In genomic region chr4:78938868-78939666, GRCh38 we compare ENCODE assay signal across 1 cellular context.
TF ChIP-seq lines count a peak whose summit lies in the region.

Gene PAQR3, minus strand, starts transcription at chr4:78939438. Its CDS starts 214 bp downstream, at chr4:78939224.

TF ChIP-seq in K562, 482 proteins besides CTCF, POLR2A, EP300 and RAD21 (continued from another document and continues in another):
- TF ChIP-seq ZNF609 (CRISPR knock-in tag; IDR thresholded peaks at IDR 0.05; ENCODE audit: borderline replicate concordance) (no peak), NEUROD1 (IDR thresholded peaks at IDR 0.05; ENCODE audit: borderline replicate concordance, low read depth, low read length, partially characterized antibody) (no peak), HNRNPK (IDR thresholded peaks at IDR 0.05; ENCODE audit: low read depth, low read length, poor library complexity, severe bottlenecking) (no peak), HOXB6 (CRISPR knock-in tag; IDR thresholded peaks at IDR 0.05; ENCODE audit: borderline replicate concordance) (no peak), SMAD4 (CRISPR knock-in tag; conservative IDR thresholded peaks at IDR 0.05) (peak; percentile 75), MLLT1 (IDR thresholded peaks at IDR 0.05) (0 out of 4 replicates have a peak, but pooled peaks of 1 of the 2 experiments have one; percentile 43), HDAC6 (IDR thresholded peaks at IDR 0.05; ENCODE audit: low read depth, low read length) (no peak), POLR2H (tag; IDR thresholded peaks at IDR 0.05; ENCODE audit: low read depth) (peak; percentile 66), MNT (conservative IDR thresholded peaks at IDR 0.05) (peak in 1 of 2 experiments; percentile 68; a peak in 2 of 4 replicates), ZBTB2 (IDR thresholded peaks at IDR 0.05) (no peak), VEZF1 (CRISPR knock-in tag; IDR thresholded peaks at IDR 0.05) (peak; percentile 92), ZNF24 (IDR thresholded peaks at IDR 0.05) (no peak; the same call in 1 of the 2 replicates), HMG20B (CRISPR knock-in tag; IDR thresholded peaks at IDR 0.05) (no peak), PPARD (CRISPR knock-in tag; IDR thresholded peaks at IDR 0.05) (no peak), SAFB2 (IDR thresholded peaks at IDR 0.05; ENCODE audit: borderline replicate concordance, low read depth, low read length, severe bottlenecking) (no peak), NFXL1 (CRISPR knock-in tag; IDR thresholded peaks at IDR 0.05) (no peak), CXXC5 (CRISPR knock-in tag; IDR thresholded peaks at IDR 0.05) (peak; percentile 89), PBX2 (CRISPR knock-in tag; IDR thresholded peaks at IDR 0.05; ENCODE audit: low read depth) (no peak), PBX2 (tag; conservative IDR thresholded peaks at IDR 0.05; ENCODE audit: low read depth) (no peak), RFX7 (CRISPR knock-in tag; IDR thresholded peaks at IDR 0.05) (no peak), ETV5 (CRISPR knock-in tag; IDR thresholded peaks at IDR 0.05; ENCODE audit: low read depth) (no peak), DDX20 (tag; IDR thresholded peaks at IDR 0.05; ENCODE audit: low read depth) (no peak), KDM5B (IDR thresholded peaks at IDR 0.05; ENCODE audit: insufficient replicate concordance, low read depth, low read length) (peak; percentile 71), POLR2G (IDR thresholded peaks at IDR 0.05; ENCODE audit: low read depth, low read length) (peak; percentile 95), HOMEZ (CRISPR knock-in tag; IDR thresholded peaks at IDR 0.05) (no peak), NR2C2 (CRISPR knock-in tag; IDR thresholded peaks at IDR 0.05) (no peak), NR2C2 (tag; IDR thresholded peaks at IDR 0.05) (no peak), L3MBTL2 (IDR thresholded peaks at IDR 0.05) (peak; percentile 83), ZNF436 (CRISPR knock-in tag; IDR thresholded peaks at IDR 0.05) (no peak), GATAD2A (IDR thresholded peaks at IDR 0.05) (no peak), CREM (IDR thresholded peaks at IDR 0.05; ENCODE audit: low read depth) (peak; percentile 96), HMGN3 (IDR thresholded peaks at IDR 0.05; ENCODE audit: borderline replicate concordance, extremely low read depth, insufficient read length, low read depth, low read length) (peak; percentile 88), PHB2 (IDR thresholded peaks at IDR 0.05; ENCODE audit: low read depth) (0 out of 2 replicates have a peak, but pooled peaks have one; percentile 36), GABPA (tag; conservative IDR thresholded peaks at IDR 0.05; ENCODE audit: low read depth) (peak; percentile 10; the same call in 1 of the 2 replicates), GTF2F1 (IDR thresholded peaks at IDR 0.05; ENCODE audit: low read depth, low read length) (peak; percentile 60; the same call in 1 of the 2 replicates), E2F6 (IDR thresholded peaks at IDR 0.05; ENCODE audit: borderline replicate concordance in 1 of 2, extremely low read depth in 1 of 2, insufficient read depth in 1 of 2, insufficient read length in 1 of 2, low read depth in 1 of 2, low read length in 1 of 2, poor library complexity in 1 of 2, severe bottlenecking in 1 of 2) (peak; percentile 60 to 86), PKNOX1 (IDR thresholded peaks at IDR 0.05) (no peak), CEBPG (CRISPR knock-in tag; IDR thresholded peaks at IDR 0.05) (no peak), CEBPG (tag; conservative IDR thresholded peaks at IDR 0.05 in 1 of 2, IDR thresholded peaks at IDR 0.05 in 1 of 2) (no peak), MAZ (CRISPR knock-in tag; conservative IDR thresholded peaks at IDR 0.05 in 1 of 2, IDR thresholded peaks at IDR 0.05 in 1 of 2) (peak; percentile 85 to 95), MYNN (IDR thresholded peaks at IDR 0.05) (no peak), MYNN (CRISPR knock-in tag; IDR thresholded peaks at IDR 0.05) (no peak), LCOR (CRISPR knock-in tag; IDR thresholded peaks at IDR 0.05) (no peak), RAD51 (IDR thresholded peaks at IDR 0.05; ENCODE audit: borderline replicate concordance, low read depth) (no peak), ZFP1 (CRISPR knock-in tag; IDR thresholded peaks at IDR 0.05) (no peak), MAFF (IDR thresholded peaks at IDR 0.05; ENCODE audit: low read length) (no peak), NFE2 (IDR thresholded peaks at IDR 0.05; ENCODE audit: low read depth) (no peak), JUND (IDR thresholded peaks at IDR 0.05; ENCODE audit: borderline replicate concordance, low read depth, low read length) (peak; percentile 77), JUND (tag; IDR thresholded peaks at IDR 0.05; ENCODE audit: borderline replicate concordance, low read depth, low read length) (peak; percentile 30; the same call in 1 of the 3 replicates), TRIM24 (IDR thresholded peaks at IDR 0.05) (0 out of 4 replicates have a peak, but pooled peaks of 1 of the 2 experiments have one; percentile 7), CHD1 (IDR thresholded peaks at IDR 0.05; ENCODE audit: low read length) (peak; percentile 45), ZNF224 (CRISPR knock-in tag; IDR thresholded peaks at IDR 0.05) (no peak), RBFOX2 (IDR thresholded peaks at IDR 0.05; ENCODE audit: low read depth, low read length) (peak; percentile 87), NBN (IDR thresholded peaks at IDR 0.05; ENCODE audit: low read depth) (no peak)
